ENCODE assay signal across 8 cellular contexts in the genomic region with DNA sequence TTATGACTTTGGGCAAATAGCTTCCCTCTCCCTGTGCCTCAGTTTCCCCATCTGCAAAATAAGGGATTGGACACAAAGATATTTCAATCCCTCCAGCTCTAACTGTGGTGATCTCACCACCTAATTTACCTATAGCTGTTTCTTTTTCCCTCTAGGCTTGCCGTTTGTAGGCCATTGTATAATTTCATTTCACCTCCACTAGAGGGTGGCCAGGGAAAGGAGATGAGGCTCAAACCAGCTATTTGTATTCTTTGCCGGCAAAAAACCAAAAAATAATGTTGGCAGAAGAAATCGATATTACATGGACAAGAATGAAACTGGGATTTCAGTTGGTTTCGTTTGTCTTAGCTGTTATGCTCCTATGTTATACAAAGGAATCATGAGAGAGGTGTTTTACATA. TPM values are rescaled to one million over a fixed set of nuclear protein-coding genes. Genes with fewer than 3 reads are reported as not detected.
A peak's percentile ranks its signal among the peaks of the same experiment; 100 is the strongest.
DNase-seq lines count a peak whose midpoint lies in the region; TF ChIP-seq lines count a peak whose summit lies in the region.

No MANE protein-coding gene starts in this region.

- no peak overlapping the region for H3K27ac ChIP-seq in GM23248
- no peak overlapping the region for H3K27ac ChIP-seq in hepatocyte
- no peak overlapping the region for H3K27ac ChIP-seq in thyroid gland

- no peaks in the 10 kb centered on the region for H3K9me2 ChIP-seq in GM23248 (ENCODE audit: insufficient read depth)
- no peaks in the 10 kb centered on the region for H3K9me2 ChIP-seq in hepatocyte (replicated peaks; ENCODE audit: insufficient read depth)

- peak; percentile 41 for DNase-seq in SIG-M5 treated with dmso at 0.1 percent for 504 hours (lab: John Stamatoyannopoulos, UW; ENCODE audit: unreplicated experiment)
- DNase-seq in SIG-M5 (lab: John Stamatoyannopoulos, UW), result no peak
- DNase-seq in GM23248, result peak; percentile 65
- DNase-seq in NCI-H2107 (lab: John Stamatoyannopoulos, UW), result peak; percentile 9
- peak; percentile 15 for DNase-seq in activated CD4-positive, alpha-beta memory T cell treated with anti-CD3 and anti-CD28 coated beads for 36 hours
- peak; percentile 24 for DNase-seq in hepatocyte (ENCODE audit: low spot score)
- no peak for DNase-seq in thyroid gland
- DNase-seq in NCI-H187 (lab: John Stamatoyannopoulos, UW), result no peak

- WGBS in GM23248 (ENCODE audit: low coverage in 1 of 2, low lambda C conversion rate in 2 of 2, missing lambda C conversion rate in 2 of 2), 2 experiments, result 0 to 2% methylated on average over 4 of the region's 4 CpGs
- WGBS in hepatocyte (ENCODE audit: low lambda C conversion rate, missing lambda C conversion rate), result 48% methylated on average over 4 of the region's 4 CpGs
- WGBS in thyroid gland, 2 donors, result 2 to 7% methylated on average over 4 of the region's 4 CpGs

- POLR2A ChIA-PET in activated CD4-positive, alpha-beta memory T cell treated with anti-CD3 and anti-CD28 coated beads for 36 hours (lab: Charles Lee), result no interaction called here

- no peaks in the 10 kb centered on the region for H3K9me3 Mint-ChIP-seq in activated CD4-positive, alpha-beta memory T cell treated with anti-CD3 and anti-CD28 coated beads for 36 hours

- intact Hi-C loops in activated CD4-positive, alpha-beta memory T cell treated with anti-CD3 and anti-CD28 coated beads for 36 hours (cut with micrococcal nuclease), result loop anchor here (1.0 to 2.0 kb wide), 2 partner anchors 142 to 347 kb away; no protein-coding TSS in a partner anchor
- intact Hi-C loops in thyroid gland (cut with DNase I), result no loop called here

- no peaks in the 10 kb centered on the region for H3K4me1 Mint-ChIP-seq in activated CD4-positive, alpha-beta memory T cell treated with anti-CD3 and anti-CD28 coated beads for 36 hours (ENCODE audit: low read depth)

- no peaks in the 10 kb centered on the region for H3K36me3 ChIP-seq in GM23248 (ENCODE audit: low read depth)
- H3K36me3 ChIP-seq in hepatocyte (replicated peaks; ENCODE audit: insufficient read depth, low read depth), result no peaks in the 10 kb centered on the region
- no peaks in the 10 kb centered on the region for H3K36me3 ChIP-seq in thyroid gland

- H3K4me3 Mint-ChIP-seq in activated CD4-positive, alpha-beta memory T cell treated with anti-CD3 and anti-CD28 coated beads for 36 hours, result no peak overlapping the region

- H3K4me2 ChIP-seq in GM23248 (ENCODE audit: unreplicated experiment), result no peak overlapping the region
- H3K4me2 ChIP-seq in hepatocyte, result no peak overlapping the region

- H3K9me3 ChIP-seq in GM23248 (ENCODE audit: low read depth) (no peaks in the 10 kb centered on the region), hepatocyte (ENCODE audit: low read depth) (no peaks in the 10 kb centered on the region), thyroid gland (no peaks in the 10 kb centered on the region)

- no peak for TF ChIP-seq POLR2A in thyroid gland (IDR thresholded peaks at IDR 0.05)

- H4K20me1 ChIP-seq in GM23248 (ENCODE audit: insufficient read depth), result no peaks in the 10 kb centered on the region
- H4K20me1 ChIP-seq in hepatocyte (ENCODE audit: insufficient read depth, poor library complexity, severe bottlenecking), result no peaks in the 10 kb centered on the region

- CTCF ChIA-PET in activated CD4-positive, alpha-beta memory T cell treated with anti-CD3 and anti-CD28 coated beads for 36 hours (lab: Charles Lee), result interaction anchor here (0.6 to 3.9 kb wide), 15 partner anchors 11 to 348 kb away, joined by 3 to 74 read pairs (median 3); no protein-coding TSS in a partner anchor

- no peak overlapping the region for H2AFZ ChIP-seq in GM23248
- H2AFZ ChIP-seq in hepatocyte, result no peak overlapping the region

- H3K27me3 Mint-ChIP-seq in activated CD4-positive, alpha-beta memory T cell treated with anti-CD3 and anti-CD28 coated beads for 36 hours, result no peaks in the 10 kb centered on the region

- H3K4me3 ChIP-seq in GM23248, result no peak overlapping the region
- H3K4me3 ChIP-seq in hepatocyte, result no peak overlapping the region
- H3K4me3 ChIP-seq in thyroid gland (replicated peaks in 1 of 3), result no peak overlapping the region

- H3K36me3 Mint-ChIP-seq in activated CD4-positive, alpha-beta memory T cell treated with anti-CD3 and anti-CD28 coated beads for 36 hours, result no peaks in the 10 kb centered on the region

- in situ Hi-C loops in GM23248 (cut with MboI), result loop anchor here (25.0 kb wide), 2 partner anchors 128 to 353 kb away; a partner anchor contains a TSS

- H3K9ac ChIP-seq in GM23248, result no peak overlapping the region

- H3F3A ChIP-seq in GM23248 (ENCODE audit: insufficient read depth), result 0 out of 2 replicates have a peak, but pooled peaks cover 5% of the 10 kb centered on the region

- H3K79me2 ChIP-seq in GM23248 (ENCODE audit: insufficient read depth) (no peaks in the 10 kb centered on the region), hepatocyte (no peaks in the 10 kb centered on the region)

- H3K27me3 ChIP-seq in GM23248 (replicated peaks; ENCODE audit: insufficient read depth), result no peaks in the 10 kb centered on the region
- no peaks in the 10 kb centered on the region for H3K27me3 ChIP-seq in hepatocyte
- no peaks in the 10 kb centered on the region for H3K27me3 ChIP-seq in thyroid gland

- peak; percentile 60 for TF ChIP-seq CTCF in hepatocyte (IDR thresholded peaks at IDR 0.05; ENCODE audit: poor library complexity)
- peak in 5 of 6 experiments; percentile 31 to 68 (median 50) for TF ChIP-seq CTCF in thyroid gland (IDR thresholded peaks at IDR 0.05)

- no peak overlapping the region for H3K27ac Mint-ChIP-seq in activated CD4-positive, alpha-beta memory T cell treated with anti-CD3 and anti-CD28 coated beads for 36 hours

- H3K4me1 ChIP-seq in GM23248 (ENCODE audit: insufficient read depth) (no peaks in the 10 kb centered on the region), hepatocyte (ENCODE audit: insufficient read depth) (no peaks in the 10 kb centered on the region), thyroid gland (no peaks in the 10 kb centered on the region)

RNA-seq across cellular contexts. Expression of a gene that starts 36.1 kb away (rescaled TPM):
- 15.6 and 21.9 TPM in 2 replicates for total RNA-seq in GM23248 (2014; rRNA removed; shearing (Covaris generic))
- polyA plus RNA-seq in GM23248 (2016; fragmentation: Nextera tagmentation; extraction: Ambion mirVana) (9.8 and 11.7 TPM in 2 replicates), hepatocyte (7.6 and 8.1 TPM in 2 replicates)
- 10 to 100 TPM; 47.5 to 50.4 TPM for total RNA-seq in activated CD4-positive, alpha-beta memory T cell treated with anti-CD3 and anti-CD28 coated beads for 36 hours
- total RNA-seq in hepatocyte (8.3 and 9.8 TPM in 2 replicates), thyroid gland (10 to 100 TPM; 36.0 to 50.0 (median 41.1) TPM)

Comparison
In these comparisons a context has a peak if more than half of its experiments do, and no peak if none do; other contexts are left out.
1. DNase-seq: peak in SIG-M5 treated with dmso at 0.1 percent for 504 hours (single experiment), GM23248 (single experiment), NCI-H2107 (single experiment), activated CD4-positive, alpha-beta memory T cell treated with anti-CD3 and anti-CD28 coated beads for 36 hours (single experiment) and hepatocyte (single experiment); none in SIG-M5 (single experiment), thyroid gland (0 of 2) and NCI-H187 (0 of 2).